In genomic region chrX:20595928-20596550, GRCh38 we compare ENCODE assay signal across 10 cellular contexts.
DNase-seq lines count a peak whose midpoint lies in the region; ATAC-seq and TF ChIP-seq lines count a peak whose summit lies in the region.
"Had no signal": no experiment of that assay in that cellular context is flagged by ENCODE, and none has a peak within 500 bp of the region (broad histone marks: within the 10 kb centered on the region; RNA-seq: fewer than 3 reads in every experiment).

No MANE protein-coding gene starts in this region.

- ATAC-seq in upper lobe of right lung (no peak), GM18861 (IDR thresholded peaks at IDR 0.05; ENCODE audit: unreplicated experiment) (no peak)

- no peaks in the 10 kb centered on the region for H3K36me3 ChIP-seq in subcutaneous abdominal adipose tissue (ENCODE audit: control insufficient read depth in 5 of 5, insufficient read depth in 5 of 5, low read length in 5 of 5)
- no peaks in the 10 kb centered on the region for H3K36me3 ChIP-seq in upper lobe of right lung
- H3K36me3 ChIP-seq: Peyer's patch had no signal

- H3K27ac ChIP-seq in subcutaneous abdominal adipose tissue (ENCODE audit: low read depth, low read length) (peak overlapping the region; percentile 9), upper lobe of right lung (no peak overlapping the region)
- H3K27ac ChIP-seq: Peyer's patch had no signal

- intact Hi-C loops in upper lobe of right lung (cut with DNase I) = no loop called here

- no peak overlapping the region for H3K4me3 ChIP-seq in subcutaneous abdominal adipose tissue (ENCODE audit: low read depth in 1 of 5, low read length in 5 of 5)
- no peak overlapping the region for H3K4me3 ChIP-seq in upper lobe of right lung
- H3K4me3 ChIP-seq: Peyer's patch had no signal

- no peak overlapping the region for H3K9ac ChIP-seq in subcutaneous abdominal adipose tissue (ENCODE audit: low read length in 5 of 5)

- H3K9me3 ChIP-seq in subcutaneous abdominal adipose tissue (ENCODE audit: control insufficient read depth in 5 of 5, low read length in 5 of 5) (peaks cover 0 to 3% (median 0%) of the 10 kb centered on the region in 5 donors), upper lobe of right lung (no peaks in the 10 kb centered on the region)
- H3K9me3 ChIP-seq: Peyer's patch had no signal

- no peak for TF ChIP-seq CTCF in upper lobe of right lung (IDR thresholded peaks at IDR 0.05)

- H3K27me3 ChIP-seq in subcutaneous abdominal adipose tissue (ENCODE audit: control insufficient read depth in 5 of 5, insufficient read depth in 4 of 5, low read length in 5 of 5) = peaks cover 0 to 10% (median 0%) of the 10 kb centered on the region in 5 donors
- no peaks in the 10 kb centered on the region for H3K27me3 ChIP-seq in upper lobe of right lung
- H3K27me3 ChIP-seq: Peyer's patch had no signal

- peak; percentile 27 for DNase-seq in activated naive CD4-positive, alpha-beta T cell treated with Interleukin-2 at 50 U/mL for 16 hours
- DNase-seq in activated naive CD4-positive, alpha-beta T cell (lab: John Stamatoyannopoulos, UW) = no peak
- DNase-seq in activated CD8-positive, alpha-beta memory T cell treated with anti-CD3 and anti-CD28 coated beads, Interleukin-2, amount 50 U/mL, for 24 hours (ENCODE audit: extremely low read depth) = peak; percentile 13
- DNase-seq in kidney tubule cell (ENCODE audit: low spot score) (peak; percentile 69), upper lobe of right lung (no peak), HPDE6-E6E7 (ENCODE audit: extremely low spot score) (no peak)
- DNase-seq: foreskin melanocyte, Peyer's patch had no signal

- H3K4me1 ChIP-seq in subcutaneous abdominal adipose tissue (ENCODE audit: control insufficient read depth in 5 of 5, insufficient read depth in 5 of 5, low read length in 5 of 5) (peaks cover 0 to 9% (median 6%) of the 10 kb centered on the region in 5 donors), upper lobe of right lung (no peaks in the 10 kb centered on the region)
- H3K4me1 ChIP-seq: Peyer's patch had no signal

Comparison
In these comparisons a context has a peak if more than half of its experiments do, and no peak if none do; other contexts are left out.
1. DNase-seq: peak in activated naive CD4-positive, alpha-beta T cell treated with Interleukin-2 at 50 U/mL for 16 hours (single experiment), activated CD8-positive, alpha-beta memory T cell treated with anti-CD3 and anti-CD28 coated beads, Interleukin-2, amount 50 U/mL, for 24 hours (single experiment) and kidney tubule cell (single experiment); none in activated naive CD4-positive, alpha-beta T cell (0 of 4), upper lobe of right lung (single experiment) and HPDE6-E6E7 (single experiment).